Comparison of ENCODE assay signal across 1 cellular context in genomic region chr1:173097001-173097400, GRCh38.
TF ChIP-seq lines count a peak whose summit lies in the region.

No MANE protein-coding gene starts in this region.

TF ChIP-seq in IMR-90, 13 proteins besides CTCF, POLR2A, EP300 and RAD21 (continued from another document):
- no peak for TF ChIP-seq MAFK (IDR thresholded peaks at IDR 0.05; ENCODE audit: low read depth, low read length)
- TF ChIP-seq NFE2L2 (IDR thresholded peaks at IDR 0.05; ENCODE audit: low read depth, low read length) = no peak
